Comparison of ENCODE assay signal across 19 cellular contexts in the genomic region with DNA sequence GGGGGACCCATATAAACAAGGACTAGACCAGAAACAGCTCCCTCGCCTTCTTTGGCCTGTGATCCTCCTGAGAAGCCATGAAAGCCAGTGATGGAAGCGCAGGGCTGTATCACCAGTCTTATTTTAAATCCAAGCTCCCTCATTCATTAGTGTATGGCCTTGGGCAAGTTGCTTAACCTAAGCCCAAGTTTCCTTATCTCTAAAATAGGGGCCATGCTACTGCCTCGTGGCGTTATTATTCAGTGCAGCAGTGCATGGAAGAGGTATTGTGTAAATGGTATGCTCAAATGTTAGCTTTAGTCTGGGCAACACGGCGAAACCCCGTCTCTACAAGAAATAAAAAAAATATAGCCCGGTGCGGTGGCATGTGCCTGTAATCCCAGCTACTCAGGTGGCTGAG. TPM values are rescaled to one million over a fixed set of nuclear protein-coding genes. Genes with fewer than 3 reads are reported as not detected.
A peak's percentile ranks its signal among the peaks of the same experiment; 100 is the strongest.
DNase-seq lines count a peak whose midpoint lies in the region; ATAC-seq and TF ChIP-seq lines count a peak whose summit lies in the region.
"Had no signal": no experiment of that assay in that cellular context is flagged by ENCODE, and none has a peak within 500 bp of the region (broad histone marks: within the 10 kb centered on the region; RNA-seq: fewer than 3 reads in every experiment).

No MANE protein-coding gene starts in this region.

- no peaks in the 10 kb centered on the region for H3K27me3 ChIP-seq in BLaER1
- H3K27me3 ChIP-seq in esophagus squamous epithelium, result no peaks in the 10 kb centered on the region
- no peaks in the 10 kb centered on the region for H3K27me3 ChIP-seq in osteoblast (ENCODE audit: insufficient read depth, low read length)
- H3K27me3 ChIP-seq: BE2C; BLaER1 treated with 17β-estradiol and CSF1 and Interleukin-3, amounts not matched to agents 10 nM and 100 nM had no signal

- H3K9me3 Mint-ChIP-seq in natural killer cell, result no peaks in the 10 kb centered on the region
- H3K9me3 Mint-ChIP-seq: CD4-positive, alpha-beta T cell; CD8-positive, alpha-beta T cell had no signal

- TF ChIP-seq CTCF in esophagus squamous epithelium (IDR thresholded peaks at IDR 0.05), result no peak
- TF ChIP-seq CTCF in osteoblast (IDR thresholded peaks at IDR 0.05; ENCODE audit: extremely low read depth, low read depth, low read length), result no peak
- no peak for TF ChIP-seq CTCF in natural killer cell (IDR thresholded peaks at IDR 0.05)

- DNase-seq in amniotic epithelial cell (ENCODE audit: low read depth) (peak; percentile 58), esophagus squamous epithelium (lab: John Stamatoyannopoulos, UW) (no peak), osteoblast (ENCODE audit: insufficient read length, low spot score, missing footprints) (peak; percentile 65), KG1 (lab: John Stamatoyannopoulos, UW) (no peak), MV-4-11 (lab: John Stamatoyannopoulos, UW) (no peak), natural killer cell (no peak), NCI-H2227 (lab: John Stamatoyannopoulos, UW; ENCODE audit: unreplicated experiment) (no peak)
- DNase-seq: 8988T; ACHN; BE2C; Caco-2; Calu3; CD4-positive, alpha-beta T cell; CD8-positive, alpha-beta T cell; DMS79 treated with DMSO at 0.1 percent for 48 hours; GF-D8 had no signal

- H3K27ac ChIP-seq in BLaER1 (no peak overlapping the region), esophagus squamous epithelium (peak overlapping the region; percentile 44 to 92 (median 86)), osteoblast (ENCODE audit: low read depth, low read length) (no peak overlapping the region)
- H3K27ac ChIP-seq: BLaER1 treated with 17β-estradiol and CSF1 and Interleukin-3, amounts not matched to agents 10 nM and 100 nM; C4-2B had no signal

- H3K27ac Mint-ChIP-seq in natural killer cell, result no peak overlapping the region
- H3K27ac Mint-ChIP-seq: CD4-positive, alpha-beta T cell; CD8-positive, alpha-beta T cell had no signal

- no peaks in the 10 kb centered on the region for H3K27me3 Mint-ChIP-seq in natural killer cell (ENCODE audit: low read depth in 2 of 2)
- H3K27me3 Mint-ChIP-seq: CD4-positive, alpha-beta T cell had no signal

- H4K20me1 ChIP-seq in BLaER1, result no peaks in the 10 kb centered on the region
- no peaks in the 10 kb centered on the region for H4K20me1 ChIP-seq in osteoblast (ENCODE audit: insufficient read depth, low read length)

- ATAC-seq in natural killer cell, result no peak
- ATAC-seq: CD8-positive, alpha-beta T cell had no signal

- TF ChIP-seq POLR2A in esophagus squamous epithelium (IDR thresholded peaks at IDR 0.05), result no peak

- H3K36me3 Mint-ChIP-seq in natural killer cell, result no peaks in the 10 kb centered on the region
- H3K36me3 Mint-ChIP-seq: CD8-positive, alpha-beta T cell had no signal

- no peak overlapping the region for H2AFZ ChIP-seq in osteoblast (ENCODE audit: low read length)

- no peaks in the 10 kb centered on the region for H3K4me1 ChIP-seq in BLaER1
- peaks cover 25 to 83% (median 25%) of the 10 kb centered on the region in 3 donors for H3K4me1 ChIP-seq in esophagus squamous epithelium
- no peaks in the 10 kb centered on the region for H3K4me1 ChIP-seq in osteoblast (ENCODE audit: insufficient read depth, low read length)
- H3K4me1 ChIP-seq: BE2C; BLaER1 treated with 17β-estradiol and CSF1 and Interleukin-3, amounts not matched to agents 10 nM and 100 nM; Caco-2 had no signal

- H3K4me3 Mint-ChIP-seq in natural killer cell, result no peak overlapping the region
- H3K4me3 Mint-ChIP-seq: CD4-positive, alpha-beta T cell; CD8-positive, alpha-beta T cell had no signal

- intact Hi-C loops in esophagus squamous epithelium (cut with DNase I) (no loop called here), natural killer cell (cut with micrococcal nuclease) (no loop called here)

- H3K9me3 ChIP-seq in BLaER1 (no peaks in the 10 kb centered on the region), esophagus squamous epithelium (no peaks in the 10 kb centered on the region), osteoblast (ENCODE audit: low read depth, low read length) (no peaks in the 10 kb centered on the region)
- H3K9me3 ChIP-seq: BE2C; BLaER1 treated with 17β-estradiol and CSF1 and Interleukin-3, amounts not matched to agents 10 nM and 100 nM; Caco-2 had no signal

- H3K79me2 ChIP-seq in osteoblast (ENCODE audit: insufficient read depth, low read length), result no peaks in the 10 kb centered on the region

- H3K4me1 Mint-ChIP-seq in natural killer cell, result no peaks in the 10 kb centered on the region

- WGBS in esophagus squamous epithelium, 2 donors, result 64 to 78% methylated on average over 8 to 9 of the region's 9 CpGs

- no peak overlapping the region for H3K4me2 ChIP-seq in BLaER1
- H3K4me2 ChIP-seq in osteoblast (ENCODE audit: insufficient read depth, low read length), result no peak overlapping the region
- H3K4me2 ChIP-seq: BLaER1 treated with 17β-estradiol and CSF1 and Interleukin-3, amounts not matched to agents 10 nM and 100 nM had no signal

- no peak overlapping the region for H3K4me3 ChIP-seq in BLaER1
- H3K4me3 ChIP-seq in esophagus squamous epithelium, result no peak overlapping the region
- H3K4me3 ChIP-seq in osteoblast (ENCODE audit: insufficient read depth, low read length), result no peak overlapping the region
- H3K4me3 ChIP-seq: BLaER1 treated with 17β-estradiol and CSF1 and Interleukin-3, amounts not matched to agents 10 nM and 100 nM had no signal

- peak overlapping the region; percentile 15; the same call in 1 of the 2 replicates for H3K9ac ChIP-seq in BLaER1

- H3K36me3 ChIP-seq in BLaER1, result peaks cover 99% of the 10 kb centered on the region
- peaks cover 0 to 20% (median 17%) of the 10 kb centered on the region in 3 donors for H3K36me3 ChIP-seq in esophagus squamous epithelium
- H3K36me3 ChIP-seq in osteoblast (ENCODE audit: insufficient read depth, low read length), result peaks cover 45% of the 10 kb centered on the region

RNA-seq across cellular contexts. Expression of a gene that starts 9.9 kb away (rescaled TPM):
- total RNA-seq in esophagus squamous epithelium, result 10 to 100 TPM; 32.2 to 85.6 (median 48.0) TPM
- total RNA-seq in osteoblast, result 0.72 and 1.8 TPM in 2 replicates
- total RNA-seq in natural killer cell, result 1 to 10 TPM; 1.9 to 5.8 (median 3.1) TPM

RNA-seq across cellular contexts. Expression of a gene that starts 17.4 kb away (rescaled TPM):
- total RNA-seq in esophagus squamous epithelium (100 to 1,000 TPM; 203 to 638 (median 324) TPM), osteoblast (323 and 324 TPM in 2 replicates), natural killer cell (100 to 1,000 TPM; 365 to 450 (median 439) TPM)

RNA-seq across cellular contexts. Expression of a gene that starts 21.5 kb away (rescaled TPM):
- total RNA-seq in esophagus squamous epithelium (10 to 100 TPM; 25.2 to 33.2 (median 28.3) TPM), osteoblast (32.9 and 34.2 TPM in 2 replicates), natural killer cell (10 to 100 TPM; 22.8 to 30.6 (median 28.1) TPM)

RNA-seq across cellular contexts. Expression of a gene that starts 43.4 kb away (rescaled TPM):
- total RNA-seq in esophagus squamous epithelium (10 to 100 TPM; 29.4 to 33.9 (median 30.0) TPM), osteoblast (37.4 and 39.8 TPM in 2 replicates), natural killer cell (10 to 100 TPM; 34.3 to 50.4 (median 45.0) TPM)

RNA-seq across cellular contexts. Expression of a gene that starts 46.0 kb away (rescaled TPM):
- total RNA-seq in esophagus squamous epithelium, result 100 to 1,000 TPM in 3 of 4 donors, 10 to 100 TPM in 1; 98.0 to 171 (median 125) TPM
- total RNA-seq in osteoblast, result 46.6 and 49.9 TPM in 2 replicates
- 10 to 100 TPM; 24.0 to 30.6 (median 27.5) TPM for total RNA-seq in natural killer cell

Comparison
In these comparisons a context has a peak if more than half of its experiments do, and no peak if none do; other contexts are left out.
1. H3K27ac ChIP-seq: peak in esophagus squamous epithelium (4 of 4); none in BLaER1 (single experiment) and osteoblast (single experiment).
2. DNase-seq: peak in amniotic epithelial cell (single experiment) and osteoblast (single experiment); none in esophagus squamous epithelium (single experiment), KG1 (single experiment), MV-4-11 (single experiment), natural killer cell (single experiment) and NCI-H2227 (single experiment).
3. RNA of a gene that starts 9.9 kb away (total RNA-seq): 32.2 to 85.6 TPM in esophagus squamous epithelium; 1.9 to 5.8 TPM in natural killer cell and 0.72 to 1.8 TPM in osteoblast; every median in the first group is over 4 times any median in the second.